In the genomic region with DNA sequence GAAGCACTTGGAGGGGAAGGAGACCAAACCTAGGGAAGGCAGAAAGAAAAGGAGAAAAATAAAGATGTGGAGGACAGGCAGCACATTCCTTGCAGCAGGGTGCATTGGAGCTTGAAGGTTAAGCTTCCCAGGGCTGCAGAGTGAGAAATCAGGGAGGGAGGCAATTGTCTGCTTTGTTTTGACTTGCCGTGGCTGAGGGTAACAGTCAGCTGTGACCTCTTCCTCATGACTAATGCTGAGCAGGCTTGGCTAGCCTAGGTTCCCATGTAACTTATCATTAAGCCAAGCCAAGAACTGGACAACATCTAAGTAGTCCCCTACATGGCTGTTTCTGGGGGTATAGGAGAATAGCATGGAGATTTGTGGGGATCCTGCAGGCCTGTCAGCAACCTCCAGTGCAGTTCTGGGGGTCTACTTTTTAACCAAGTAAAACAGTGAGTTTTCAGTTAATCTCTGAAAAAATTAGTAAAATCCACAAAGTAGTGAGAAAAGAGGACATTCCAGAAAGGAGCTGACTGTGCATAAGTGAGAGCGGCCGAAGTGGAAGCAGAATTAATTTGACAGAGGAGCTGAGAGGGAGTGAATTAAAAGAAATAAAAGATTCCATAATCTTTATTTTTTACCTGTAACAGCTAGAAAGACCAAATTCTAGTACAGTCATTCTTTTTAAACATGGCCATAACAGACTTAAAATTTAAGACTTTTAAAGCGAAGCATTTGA, we compare ENCODE assay signal across 8 cellular contexts.
DNase-seq lines count a peak whose midpoint lies in the region; ATAC-seq, FAIRE-seq and TF ChIP-seq lines count a peak whose summit lies in the region.

No MANE protein-coding gene starts in this region.

- peak overlapping the region; percentile 44 for H3K4me2 ChIP-seq in osteoblast (ENCODE audit: insufficient read depth, low read length)

- H3K4me3 ChIP-seq in osteoblast (ENCODE audit: insufficient read depth, low read length), result no peak overlapping the region

- H3K9me3 ChIP-seq in osteoblast (ENCODE audit: low read depth, low read length), result no peaks in the 10 kb centered on the region

- H3K27ac ChIP-seq in osteoblast (ENCODE audit: low read depth, low read length), result peak overlapping the region; percentile 73

- TF ChIP-seq CTCF in AG09319 (IDR thresholded peaks at IDR 0.05; ENCODE audit: low read depth, low read length) (peak; percentile 33), osteoblast (IDR thresholded peaks at IDR 0.05; ENCODE audit: extremely low read depth, low read depth, low read length) (no peak)

- no peaks in the 10 kb centered on the region for H4K20me1 ChIP-seq in osteoblast (ENCODE audit: insufficient read depth, low read length)

- ATAC-seq in HG03460 (IDR thresholded peaks at IDR 0.05; ENCODE audit: unreplicated experiment) (no peak), HG03039 (IDR thresholded peaks at IDR 0.05; ENCODE audit: unreplicated experiment) (no peak)

- peaks cover 39% of the 10 kb centered on the region for H3K4me1 ChIP-seq in osteoblast (ENCODE audit: insufficient read depth, low read length)

- no peaks in the 10 kb centered on the region for H3K27me3 ChIP-seq in osteoblast (ENCODE audit: insufficient read depth, low read length)

- no peaks in the 10 kb centered on the region for H3K36me3 ChIP-seq in osteoblast (ENCODE audit: insufficient read depth, low read length)

- no peaks in the 10 kb centered on the region for H3K79me2 ChIP-seq in osteoblast (ENCODE audit: insufficient read depth, low read length)

- peak; percentile 86 for FAIRE-seq in RCC 7860 (lab: Jason Lieb, UNC)

- peak; percentile 77 for DNase-seq in AG09319 (ENCODE audit: extremely low read depth, low read depth)
- DNase-seq in RCC 7860 (ENCODE audit: low spot score), result peak; percentile 82
- peak; percentile 76 for DNase-seq in fibroblast of the conjunctiva (ENCODE audit: low read depth)
- DNase-seq in osteoblast (ENCODE audit: insufficient read length, low spot score, missing footprints), result peak; percentile 87
- no peak for DNase-seq in midbrain (lab: John Stamatoyannopoulos, UW)
- DNase-seq in NCI-H526 treated with DMSO at 0.1 percent for 48 hours (lab: John Stamatoyannopoulos, UW), result no peak

- no peak overlapping the region for H2AFZ ChIP-seq in osteoblast (ENCODE audit: low read length)

Comparison
In these comparisons a context has a peak if more than half of its experiments do, and no peak if none do; other contexts are left out.
1. DNase-seq: peak in AG09319 (single experiment), RCC 7860 (single experiment), fibroblast of the conjunctiva (single experiment) and osteoblast (single experiment); none in midbrain (single experiment) and NCI-H526 treated with DMSO at 0.1 percent for 48 hours (single experiment).